In genomic region chr19:40739030-40739839, GRCh38 we compare ENCODE assay signal across 1 cellular context.
TF ChIP-seq lines count a peak whose summit lies in the region.

No MANE protein-coding gene starts in this region.

TF ChIP-seq in IMR-90, 13 proteins besides CTCF, POLR2A, EP300 and RAD21:
- TF ChIP-seq SMC3 (IDR thresholded peaks at IDR 0.05; ENCODE audit: low read depth, low read length) (no peak), USF2 (IDR thresholded peaks at IDR 0.05; ENCODE audit: low read depth, low read length) (no peak), BHLHE40 (IDR thresholded peaks at IDR 0.05; ENCODE audit: low read depth, low read length) (no peak), MAZ (IDR thresholded peaks at IDR 0.05; ENCODE audit: borderline replicate concordance, low read depth, low read length) (no peak)
